ENCODE assay signal across 26 cellular contexts in genomic region chr7:83036721-83037380, GRCh38.
A peak's percentile ranks its signal among the peaks of the same experiment; 100 is the strongest.
DNase-seq lines count a peak whose midpoint lies in the region; ATAC-seq, FAIRE-seq and TF ChIP-seq lines count a peak whose summit lies in the region.
"Had no signal": no experiment of that assay in that cellular context is flagged by ENCODE, and none has a peak within 500 bp of the region (broad histone marks: within the 10 kb centered on the region; RNA-seq: fewer than 3 reads in every experiment).

No MANE protein-coding gene starts in this region.

- ATAC-seq in body of pancreas (peak; percentile 89), pancreas (peak; percentile 59 to 84 (median 69)), HG03039 (IDR thresholded peaks at IDR 0.05; ENCODE audit: unreplicated experiment) (no peak)

- H3K27ac ChIP-seq in body of pancreas (peak overlapping the region in 1 of 4 donors; percentile 21), pancreas (no peak overlapping the region)
- H3K27ac ChIP-seq: SK-N-MC had no signal

- H3K4me3 ChIP-seq in body of pancreas: no peak overlapping the region
- H3K4me3 ChIP-seq in pancreas: no peak overlapping the region
- H3K4me3 ChIP-seq: SK-N-MC had no signal

- DNase-seq in DMS153 (lab: John Stamatoyannopoulos, UW) (peak; percentile 65), DMS53 treated with DMSO at 0.1 percent for 48 hours (lab: John Stamatoyannopoulos, UW; ENCODE audit: unreplicated experiment) (peak; percentile 56), body of pancreas (no peak), pancreas (no peak), ACHN (no peak), HuH-7 (ENCODE audit: low spot score) (no peak)
- DNase-seq in activated effector memory CD4-positive, alpha-beta T cell treated with Interleukin-2 at 50 U/mL for 16 hours: no peak
- DNase-seq: BE2C; CD8-positive, alpha-beta memory T cell; DMS79; EL; GDM1; HCEC 1CT; Karpas-422; MV-4-11; NCI-H1105; NCI-H2029; NCI-H446 treated with DMSO at 0.1 percent for 48 hours; NCI-H526 treated with DMSO at 0.1 percent for 48 hours; SIG-M5; SW 1271 had no signal

- FAIRE-seq in pancreas (lab: Jason Lieb, UNC): no peak
- FAIRE-seq: GM12891, H1, RCC 7860 had no signal

- in situ Hi-C loops in ACHN (cut with HindIII; ENCODE audit: low pct_ligation_motif_present, low pct_unique_long_range_greater_than_20kb, low sequenced_read_pairs): no loop called here

- peaks cover 19% of the 10 kb centered on the region for H3K4me1 ChIP-seq in body of pancreas
- H3K4me1 ChIP-seq in pancreas: peaks cover 0 to 7% (median 0%) of the 10 kb centered on the region in 3 donors
- H3K4me1 ChIP-seq: BE2C had no signal

- no peaks in the 10 kb centered on the region for H3K9me3 ChIP-seq in body of pancreas
- H3K9me3 ChIP-seq in pancreas: no peaks in the 10 kb centered on the region
- H3K9me3 ChIP-seq: BE2C had no signal

- no peak for TF ChIP-seq POLR2A in body of pancreas (IDR thresholded peaks at IDR 0.05)

- intact Hi-C loops in body of pancreas (cut with DNase I) (no loop called here), pancreas (cut with DNase I) (no loop called here)

- H3K36me3 ChIP-seq in body of pancreas (replicated peaks in 1 of 2; ENCODE audit: insufficient read depth in 1 of 2, low read depth in 2 of 2): no peaks in the 10 kb centered on the region
- H3K36me3 ChIP-seq in pancreas: no peaks in the 10 kb centered on the region
- H3K36me3 ChIP-seq: BE2C had no signal

- H3K27me3 ChIP-seq in body of pancreas (no peaks in the 10 kb centered on the region), pancreas (no peaks in the 10 kb centered on the region)
- H3K27me3 ChIP-seq: BE2C had no signal

- 49 to 65% methylated on average over 3 of the region's 3 CpGs for WGBS in body of pancreas, 2 donors
- 62 to 64% methylated on average over 3 of the region's 3 CpGs for WGBS in pancreas, 2 donors

- TF ChIP-seq CTCF in body of pancreas (IDR thresholded peaks at IDR 0.05) (no peak), pancreas (IDR thresholded peaks at IDR 0.05) (no peak)

Comparison
In these comparisons a context has a peak if more than half of its experiments do, and no peak if none do; other contexts are left out.
1. DNase-seq: peak in DMS153 (single experiment) and DMS53 treated with DMSO at 0.1 percent for 48 hours (single experiment); none in body of pancreas (0 of 4), pancreas (0 of 6), ACHN (single experiment), HuH-7 (single experiment) and activated effector memory CD4-positive, alpha-beta T cell treated with Interleukin-2 at 50 U/mL for 16 hours (single experiment).